Comparison of ENCODE assay signal across 8 cellular contexts in genomic region chr2:47905454-47906260, GRCh38. TPM values are rescaled to one million over a fixed set of nuclear protein-coding genes. Genes with fewer than 3 reads are reported as not detected.
A peak's percentile ranks its signal among the peaks of the same experiment; 100 is the strongest.
DNase-seq lines count a peak whose midpoint lies in the region; ATAC-seq, FAIRE-seq and TF ChIP-seq lines count a peak whose summit lies in the region.

No MANE protein-coding gene starts in this region.

- peaks cover 51% of the 10 kb centered on the region for H3K79me2 ChIP-seq in endothelial cell of umbilical vein (ENCODE audit: control insufficient read depth, insufficient read depth, low read length)

- peak overlapping the region; percentile 57 to 99 (median 88) for H3K4me3 ChIP-seq in endothelial cell of umbilical vein (replicated peaks in 1 of 3; ENCODE audit: insufficient read depth in 1 of 3, low read depth in 1 of 3, low read length in 3 of 3)
- peak overlapping the region; percentile 93 for H3K4me3 ChIP-seq in mucosa of descending colon

- POLR2A ChIA-PET in endothelial cell of umbilical vein (lab: Charles Lee) = interaction anchor here (0.6 kb wide), 1 partner anchor 56 kb away, joined by 3 read pairs; no protein-coding TSS in a partner anchor

- H3K9ac ChIP-seq in endothelial cell of umbilical vein (replicated peaks; ENCODE audit: extremely low read depth, insufficient read depth, low read length) = peak overlapping the region; percentile 96

- TF ChIP-seq POLR2A in endothelial cell of umbilical vein (IDR thresholded peaks at IDR 0.05; ENCODE audit: low read depth, low read length) = peak; percentile 63

- peak overlapping the region; percentile 75 for H3K27ac ChIP-seq in endothelial cell of umbilical vein (ENCODE audit: insufficient read depth, low read depth, low read length)

- H3K4me1 ChIP-seq in endothelial cell of umbilical vein (ENCODE audit: control insufficient read depth, extremely low read depth, insufficient read depth, low read length) (peaks cover 20% of the 10 kb centered on the region), mucosa of descending colon (ENCODE audit: low read depth) (peaks cover 8% of the 10 kb centered on the region)

- no peak overlapping the region for H2AFZ ChIP-seq in endothelial cell of umbilical vein (ENCODE audit: low read depth, low read length)

- no peaks in the 10 kb centered on the region for H3K36me3 ChIP-seq in endothelial cell of umbilical vein (ENCODE audit: control insufficient read depth in 2 of 2, extremely low read depth in 1 of 2, insufficient read depth in 2 of 2, low read length in 2 of 2)
- no peaks in the 10 kb centered on the region for H3K36me3 ChIP-seq in mucosa of descending colon (ENCODE audit: low read depth)

- dilution Hi-C loops in endothelial cell of umbilical vein (cut with MboI; ENCODE audit: extremely low pct_ligation_motif_present, low sequenced_read_pairs) = no loop called here

- intact Hi-C loops in endothelial cell of umbilical vein (cut with micrococcal nuclease) (loop anchor here (1.0 to 10.0 kb wide), 7 partner anchors 38 to 683 kb away; partner anchors contain the start of gene MSH6), mucosa of descending colon (cut with DNase I, micrococcal nuclease) (loop anchor here in 1 of 2 donors (5.0 kb wide), 1 partner anchor 202 kb away; no protein-coding TSS in a partner anchor)

- DNase-seq in DMS 273 (lab: John Stamatoyannopoulos, UW; ENCODE audit: unreplicated experiment) (peak; percentile 93), DMS 273 treated with DMSO at 0.1 percent for 48 hours (lab: John Stamatoyannopoulos, UW) (no peak), NCI-H69 (lab: John Stamatoyannopoulos, UW) (peak; percentile 86), activated T-cell treated with anti-CD3 and anti-CD28 coated beads for 1 hour (ENCODE audit: low read depth) (peak; percentile 47), endothelial cell of umbilical vein (ENCODE audit: low read depth, low spot score) (peak; percentile 55), mucosa of descending colon (peak; percentile 60 to 80 (median 79))
- DNase-seq in stimulated activated CD8-positive, alpha-beta memory T cell treated with anti-CD3 and anti-CD28 coated beads, Interleukin-7, amount 100 ng/mL, for 1 hour (ENCODE audit: low read depth in 2 of 2) = peak; percentile 15 to 27

- peaks cover 3% of the 10 kb centered on the region for H4K20me1 ChIP-seq in endothelial cell of umbilical vein (replicated peaks; ENCODE audit: control insufficient read depth, extremely low read depth, insufficient read depth, low read length)

- BruUV-seq in endothelial cell of umbilical vein (replicated peaks; lab: Mats Ljungman, UMichigan) = no TSS peak

- H3K9me1 ChIP-seq in endothelial cell of umbilical vein (replicated peaks; ENCODE audit: control insufficient read depth, extremely low read depth, insufficient read depth, low read length) = no peaks in the 10 kb centered on the region

- no peaks in the 10 kb centered on the region for H3K27me3 ChIP-seq in endothelial cell of umbilical vein (ENCODE audit: control insufficient read depth in 2 of 2, insufficient read depth in 2 of 2, low read length in 2 of 2)

- no peak for FAIRE-seq in endothelial cell of umbilical vein (lab: Jason Lieb, UNC)

- H3K4me2 ChIP-seq in endothelial cell of umbilical vein (ENCODE audit: insufficient read depth, low read length) = no peak overlapping the region

- no peak for TF ChIP-seq CTCF in endothelial cell of umbilical vein (IDR thresholded peaks at IDR 0.05; ENCODE audit: extremely low read depth in 1 of 2, insufficient read depth in 1 of 2, low read depth in 1 of 2, low read length in 2 of 2)
- no peak for TF ChIP-seq CTCF in mucosa of descending colon (IDR thresholded peaks at IDR 0.05)

- H3K9me3 ChIP-seq in endothelial cell of umbilical vein (replicated peaks; ENCODE audit: control insufficient read depth, insufficient read depth, low read length) (no peaks in the 10 kb centered on the region), mucosa of descending colon (no peaks in the 10 kb centered on the region)

- ATAC-seq in HG02884 (IDR thresholded peaks at IDR 0.05; ENCODE audit: unreplicated experiment) = peak; percentile 0
- peak; percentile 32 for ATAC-seq in mucosa of descending colon

- CTCF ChIA-PET in endothelial cell of umbilical vein (lab: Charles Lee) = interaction anchor here (0.7 to 1.1 kb wide), 2 partner anchors 201 to 469 kb away, joined by 3 read pairs; no protein-coding TSS in a partner anchor

TF ChIP-seq in endothelial cell of umbilical vein, 7 proteins besides CTCF, POLR2A, EP300 and RAD21:
- TF ChIP-seq GATA2 (IDR thresholded peaks at IDR 0.05; ENCODE audit: insufficient read depth, insufficient read length, low read depth, low read length) (no peak), POLR2AphosphoS5 (IDR thresholded peaks at IDR 0.05; ENCODE audit: insufficient read depth, low read depth, low read length) (no peak), MAX (IDR thresholded peaks at IDR 0.05; ENCODE audit: insufficient read depth, insufficient read length) (no peak)

RNA-seq across cellular contexts. Expression of gene FBXO11, which starts 0.6 kb away (rescaled TPM):
- total RNA-seq in endothelial cell of umbilical vein (59.6 and 65.0 TPM in 2 replicates), mucosa of descending colon (10 to 100 TPM; 40.7 to 70.4 (median 46.7) TPM)
- 23.4 and 25.6 TPM in 2 replicates for polyA plus RNA-seq in endothelial cell of umbilical vein
- polyA plus RNA-seq in endothelial cell of umbilical vein (2011; cell fraction: cytosol; rRNA removed) = 25.8 and 28.9 TPM in 2 replicates
- 92.2 and 123 TPM in 2 replicates for polyA plus RNA-seq in endothelial cell of umbilical vein (2011; cell fraction: nucleus; rRNA removed)
- polyA plus RNA-seq in endothelial cell of umbilical vein (2012) = 40.9 and 50.4 TPM in 2 replicates
- 93.8 and 119 TPM in 2 replicates for polyA minus RNA-seq in endothelial cell of umbilical vein
- 30.2 TPM for polyA minus RNA-seq in endothelial cell of umbilical vein (2011; cell fraction: cytosol; rRNA and poly(A)+ RNA removed)
- 68.9 and 105 TPM in 2 replicates for polyA minus RNA-seq in endothelial cell of umbilical vein (2011; cell fraction: nucleus; rRNA and poly(A)+ RNA removed)
